ENCODE assay signal across 12 cellular contexts in the genomic region with DNA sequence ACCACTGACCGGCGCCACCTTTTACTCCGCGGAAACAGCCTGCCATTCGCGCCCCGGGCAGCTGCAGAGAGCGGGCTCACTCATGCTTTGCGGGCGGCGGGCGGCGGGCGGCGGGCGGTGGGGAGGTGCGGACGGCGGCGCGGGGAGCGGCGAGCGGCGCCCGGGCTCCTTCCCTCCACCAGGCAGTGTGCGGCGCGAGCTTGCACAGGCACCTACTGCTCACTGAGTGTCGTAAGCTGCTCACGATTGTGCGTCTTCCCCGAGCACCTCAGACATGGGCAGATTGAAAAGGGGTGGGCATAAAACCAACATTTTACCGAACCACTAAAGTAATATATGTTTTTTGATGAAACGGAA. TPM values are rescaled to one million over a fixed set of nuclear protein-coding genes. Genes with fewer than 3 reads are reported as not detected.
DNase-seq lines count a peak whose midpoint lies in the region; ATAC-seq and TF ChIP-seq lines count a peak whose summit lies in the region.
"Had no signal": no experiment of that assay in that cellular context is flagged by ENCODE, and none has a peak within 500 bp of the region (broad histone marks: within the 10 kb centered on the region; RNA-seq: fewer than 3 reads in every experiment).

A gene with protein sequence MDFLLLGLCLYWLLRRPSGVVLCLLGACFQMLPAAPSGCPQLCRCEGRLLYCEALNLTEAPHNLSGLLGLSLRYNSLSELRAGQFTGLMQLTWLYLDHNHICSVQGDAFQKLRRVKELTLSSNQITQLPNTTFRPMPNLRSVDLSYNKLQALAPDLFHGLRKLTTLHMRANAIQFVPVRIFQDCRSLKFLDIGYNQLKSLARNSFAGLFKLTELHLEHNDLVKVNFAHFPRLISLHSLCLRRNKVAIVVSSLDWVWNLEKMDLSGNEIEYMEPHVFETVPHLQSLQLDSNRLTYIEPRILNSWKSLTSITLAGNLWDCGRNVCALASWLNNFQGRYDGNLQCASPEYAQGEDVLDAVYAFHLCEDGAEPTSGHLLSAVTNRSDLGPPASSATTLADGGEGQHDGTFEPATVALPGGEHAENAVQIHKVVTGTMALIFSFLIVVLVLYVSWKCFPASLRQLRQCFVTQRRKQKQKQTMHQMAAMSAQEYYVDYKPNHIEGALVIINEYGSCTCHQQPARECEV (minus strand): TSS at position 231 of the 357 bp plus-strand sequence. CDS start 933 bp downstream, outside the sequence.

- H3K9ac ChIP-seq in mucosa of rectum (ENCODE audit: low read depth in 1 of 2, low read length in 2 of 2): no peak within 1 kb of the TSS

- DNase-seq in NCI-H1092 (lab: John Stamatoyannopoulos, UW): peak; percentile 13
- peak; percentile 18 for DNase-seq in epithelial cell of esophagus (ENCODE audit: low read depth)
- no peak for DNase-seq in activated T-helper 1 cell treated with anti-CD3 and anti-CD28 coated beads, Interleukin-12 subunit alpha, Interleukin-12 subunit beta, Interleukin-2, Interleukin-4 antibody, amounts not matched to agents 30 ng/mL and 10 ng/mL and 1 ng/mL, durations not matched to agents 14 hours and 24 hours and 36 hours (ENCODE audit: low spot score)
- DNase-seq in stimulated activated naive CD8-positive, alpha-beta T cell treated with anti-CD3 and anti-CD28 coated beads, Interleukin-15, Interleukin-2, amounts not matched to agents 100 U/mL and 50 U/mL, for 24 hours: no peak
- DNase-seq: CD8-positive, alpha-beta memory T cell; tibial artery had no signal

- H3K27ac ChIP-seq in ACC112 (ENCODE audit: low read depth, low read length) (no peak within 1 kb of the TSS), mucosa of rectum (ENCODE audit: low read depth in 2 of 2, low read length in 2 of 2) (no peak within 1 kb of the TSS)
- H3K27ac ChIP-seq: tibial artery had no signal

- no peak within 1 kb of the TSS for H3K27ac Mint-ChIP-seq in activated T-helper 1 cell treated with anti-CD3 and anti-CD28 coated beads, Interleukin-12 subunit alpha, Interleukin-12 subunit beta, Interleukin-2, Interleukin-4 antibody, amounts not matched to agents 30 ng/mL and 10 ng/mL and 1 ng/mL, durations not matched to agents 14 hours and 24 hours and 36 hours
- H3K27ac Mint-ChIP-seq: CD8-positive, alpha-beta memory T cell had no signal

- no peak for TF ChIP-seq CTCF in epithelial cell of esophagus (IDR thresholded peaks at IDR 0.05; ENCODE audit: insufficient read depth, low read depth, low read length, missing control alignments)

- no peaks in the 10 kb centered on the region for H3K9me3 ChIP-seq in mucosa of rectum (ENCODE audit: control insufficient read depth in 2 of 2, low read length in 2 of 2)
- H3K9me3 ChIP-seq: tibial artery had no signal

- no peaks in the 10 kb centered on the region for H3K36me3 Mint-ChIP-seq in activated T-helper 1 cell treated with anti-CD3 and anti-CD28 coated beads, Interleukin-12 subunit alpha, Interleukin-12 subunit beta, Interleukin-2, Interleukin-4 antibody, amounts not matched to agents 30 ng/mL and 10 ng/mL and 1 ng/mL, durations not matched to agents 14 hours and 24 hours and 36 hours (ENCODE audit: low read depth)
- H3K36me3 Mint-ChIP-seq: CD8-positive, alpha-beta memory T cell had no signal

- no peaks in the 10 kb centered on the region for H3K79me2 ChIP-seq in ACC112 (ENCODE audit: control insufficient read depth, insufficient read depth, low read length, unreplicated experiment)

- no peak for ATAC-seq in HG03442 (IDR thresholded peaks at IDR 0.05; ENCODE audit: unreplicated experiment)
- ATAC-seq in GM21381 (IDR thresholded peaks at IDR 0.05; ENCODE audit: unreplicated experiment): no peak
- no peak for ATAC-seq in stimulated activated naive CD8-positive, alpha-beta T cell treated with anti-CD3 and anti-CD28 coated beads, Interleukin-15, Interleukin-2, amounts not matched to agents 100 U/mL and 50 U/mL, for 24 hours

- intact Hi-C loops in activated T-helper 1 cell treated with anti-CD3 and anti-CD28 coated beads, Interleukin-12 subunit alpha, Interleukin-12 subunit beta, Interleukin-2, Interleukin-4 antibody, amounts not matched to agents 30 ng/mL and 10 ng/mL and 1 ng/mL, durations not matched to agents 14 hours and 24 hours and 36 hours (cut with micrococcal nuclease): no loop called here

- H3K4me1 ChIP-seq in ACC112 (ENCODE audit: control insufficient read depth, insufficient read depth, low read length, unreplicated experiment): no peaks in the 10 kb centered on the region
- no peaks in the 10 kb centered on the region for H3K4me1 ChIP-seq in mucosa of rectum (ENCODE audit: control insufficient read depth in 2 of 2, insufficient read depth in 2 of 2, low read length in 2 of 2)

- no peaks in the 10 kb centered on the region for H3K9me3 Mint-ChIP-seq in activated T-helper 1 cell treated with anti-CD3 and anti-CD28 coated beads, Interleukin-12 subunit alpha, Interleukin-12 subunit beta, Interleukin-2, Interleukin-4 antibody, amounts not matched to agents 30 ng/mL and 10 ng/mL and 1 ng/mL, durations not matched to agents 14 hours and 24 hours and 36 hours

- H2AFZ ChIP-seq in ACC112 (ENCODE audit: low read length, unreplicated experiment): no peak within 1 kb of the TSS

- H3K27me3 ChIP-seq in ACC112 (ENCODE audit: insufficient read depth, low read length) (peaks cover 57% of the 10 kb centered on the region), mucosa of rectum (ENCODE audit: control insufficient read depth in 2 of 2, insufficient read depth in 2 of 2, low read length in 2 of 2) (peaks cover 36 to 41% of the 10 kb centered on the region in 2 donors)

- H3K4me3 ChIP-seq in ACC112 (ENCODE audit: low read depth, low read length): peak within 1 kb of the TSS; percentile 29; the same call in 1 of the 2 replicates
- H3K4me3 ChIP-seq in epithelial cell of esophagus (ENCODE audit: low read length): no peak within 1 kb of the TSS
- peak within 1 kb of the TSS; percentile 37 to 43 for H3K4me3 ChIP-seq in mucosa of rectum (ENCODE audit: low read length in 2 of 2)

- no peak within 1 kb of the TSS for H3K4me3 Mint-ChIP-seq in activated T-helper 1 cell treated with anti-CD3 and anti-CD28 coated beads, Interleukin-12 subunit alpha, Interleukin-12 subunit beta, Interleukin-2, Interleukin-4 antibody, amounts not matched to agents 30 ng/mL and 10 ng/mL and 1 ng/mL, durations not matched to agents 14 hours and 24 hours and 36 hours
- H3K4me3 Mint-ChIP-seq: CD8-positive, alpha-beta memory T cell had no signal

- H3K27me3 Mint-ChIP-seq in activated T-helper 1 cell treated with anti-CD3 and anti-CD28 coated beads, Interleukin-12 subunit alpha, Interleukin-12 subunit beta, Interleukin-2, Interleukin-4 antibody, amounts not matched to agents 30 ng/mL and 10 ng/mL and 1 ng/mL, durations not matched to agents 14 hours and 24 hours and 36 hours (ENCODE audit: insufficient read depth): peaks cover 35% of the 10 kb centered on the region

- no peaks in the 10 kb centered on the region for H3K4me1 Mint-ChIP-seq in activated T-helper 1 cell treated with anti-CD3 and anti-CD28 coated beads, Interleukin-12 subunit alpha, Interleukin-12 subunit beta, Interleukin-2, Interleukin-4 antibody, amounts not matched to agents 30 ng/mL and 10 ng/mL and 1 ng/mL, durations not matched to agents 14 hours and 24 hours and 36 hours (ENCODE audit: low read depth)
- H3K4me1 Mint-ChIP-seq: CD8-positive, alpha-beta memory T cell had no signal

- H3K36me3 ChIP-seq in ACC112 (ENCODE audit: insufficient read depth, low read length) (no peaks in the 10 kb centered on the region), mucosa of rectum (ENCODE audit: control insufficient read depth in 2 of 2, insufficient read depth in 2 of 2, low read length in 2 of 2) (no peaks in the 10 kb centered on the region)
- H3K36me3 ChIP-seq: tibial artery had no signal

RNA-seq across cellular contexts. Expression of the gene that starts here (rescaled TPM):
- total RNA-seq in activated T-helper 1 cell treated with anti-CD3 and anti-CD28 coated beads, Interleukin-12 subunit alpha, Interleukin-12 subunit beta, Interleukin-2, Interleukin-4 antibody, amounts not matched to agents 30 ng/mL and 10 ng/mL and 1 ng/mL, durations not matched to agents 14 hours and 24 hours and 36 hours: not detected in 2 replicates
- total RNA-seq: CD8-positive, alpha-beta memory T cell; endothelial cell of umbilical vein; renal cortical epithelial cell had no signal

Comparison
In these comparisons a context has a peak if more than half of its experiments do, and no peak if none do; other contexts are left out.
1. DNase-seq: peak in NCI-H1092 (single experiment) and epithelial cell of esophagus (single experiment); none in activated T-helper 1 cell treated with anti-CD3 and anti-CD28 coated beads, Interleukin-12 subunit alpha, Interleukin-12 subunit beta, Interleukin-2, Interleukin-4 antibody, amounts not matched to agents 30 ng/mL and 10 ng/mL and 1 ng/mL, durations not matched to agents 14 hours and 24 hours and 36 hours (single experiment) and stimulated activated naive CD8-positive, alpha-beta T cell treated with anti-CD3 and anti-CD28 coated beads, Interleukin-15, Interleukin-2, amounts not matched to agents 100 U/mL and 50 U/mL, for 24 hours (single experiment).